Comparison of ENCODE assay signal across 11 cellular contexts in the genomic region with DNA sequence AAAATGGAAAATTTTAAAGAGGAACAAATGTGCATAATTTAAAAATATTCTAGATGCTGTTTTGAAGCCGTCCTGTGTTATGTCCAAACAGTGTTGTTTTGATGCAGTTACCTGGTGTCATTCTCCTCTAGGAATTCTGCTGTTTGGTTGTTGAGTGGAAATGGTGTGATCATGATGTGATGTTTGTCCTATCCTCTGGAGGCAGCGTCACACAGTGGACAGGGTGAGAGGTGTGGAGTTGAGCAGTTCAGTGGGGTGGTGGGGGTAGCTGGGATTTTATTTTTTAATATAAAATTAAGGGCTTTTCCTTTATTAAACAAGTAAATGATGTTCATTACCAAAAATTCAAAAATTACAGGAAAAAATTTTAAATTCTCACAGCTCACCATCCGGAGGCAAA. TPM values are rescaled to one million over a fixed set of nuclear protein-coding genes. Genes with fewer than 3 reads are reported as not detected.
A peak's percentile ranks its signal among the peaks of the same experiment; 100 is the strongest.
DNase-seq lines count a peak whose midpoint lies in the region; ATAC-seq and TF ChIP-seq lines count a peak whose summit lies in the region.
"Had no signal": no experiment of that assay in that cellular context is flagged by ENCODE, and none has a peak within 500 bp of the region (broad histone marks: within the 10 kb centered on the region; RNA-seq: fewer than 3 reads in every experiment).

No MANE protein-coding gene starts in this region.

- DNase-seq in NCI-H748 (lab: John Stamatoyannopoulos, UW; ENCODE audit: unreplicated experiment) (peak; percentile 14), NCI-H748 treated with DMSO at 0.1 percent for 48 hours (lab: John Stamatoyannopoulos, UW) (no peak), NCI-H69 (lab: John Stamatoyannopoulos, UW) (peak; percentile 75), epithelial cell of proximal tubule (ENCODE audit: low read depth) (no peak), thoracic aorta (ENCODE audit: low spot score) (no peak), NCI-H510A treated with DMSO at 0.1 percent for 48 hours (lab: John Stamatoyannopoulos, UW) (no peak)
- DNase-seq in activated CD8-positive, alpha-beta memory T cell treated with anti-CD3 and anti-CD28 coated beads, Interleukin-2, amount 50 U/mL, for 48 hours, result no peak
- DNase-seq in stimulated activated naive CD4-positive, alpha-beta T cell treated with Interleukin-2 at 50 U/mL for 16 hours (lab: John Stamatoyannopoulos, UW), result no peak
- DNase-seq: activated CD4-positive, alpha-beta T cell treated with anti-CD3 and anti-CD28 coated beads for 48 hours; amniotic stem cell; naive B cell had no signal

- H3K4me3 ChIP-seq in epithelial cell of proximal tubule (ENCODE audit: low read depth, low read length) (no peak overlapping the region), thoracic aorta (peak overlapping the region; percentile 13)

- ATAC-seq in thoracic aorta (ENCODE audit: insufficient number of reproducible peaks, low FRiP score, low read depth), result no peak

- H3K36me3 ChIP-seq in thoracic aorta, result no peaks in the 10 kb centered on the region

- peak overlapping the region; percentile 77 to 86 for H3K27ac ChIP-seq in thoracic aorta

- no peaks in the 10 kb centered on the region for H3K27me3 ChIP-seq in thoracic aorta (replicated peaks; ENCODE audit: insufficient read depth)

- TF ChIP-seq CTCF in epithelial cell of proximal tubule (conservative IDR thresholded peaks at IDR 0.05; ENCODE audit: low read depth, low read length) (peak; percentile 56), thoracic aorta (IDR thresholded peaks at IDR 0.05) (no peak)

- peaks cover 65 to 96% of the 10 kb centered on the region in 2 donors for H3K4me1 ChIP-seq in thoracic aorta (ENCODE audit: control insufficient read depth in 1 of 2, low read depth in 2 of 2)

- no peaks in the 10 kb centered on the region for H3K9me3 ChIP-seq in thoracic aorta

RNA-seq across cellular contexts. Expression of a gene that starts 31.2 kb away (rescaled TPM):
- total RNA-seq in epithelial cell of proximal tubule (under 0.01 TPM in 1 of 2 replicates, not detected in the other), thoracic aorta (10 to 100 TPM; 37.9 to 44.8 TPM)

Comparison
In these comparisons a context has a peak if more than half of its experiments do, and no peak if none do; other contexts are left out.
1. DNase-seq: peak in NCI-H748 (single experiment) and NCI-H69 (single experiment); none in NCI-H748 treated with DMSO at 0.1 percent for 48 hours (single experiment), epithelial cell of proximal tubule (single experiment), thoracic aorta (single experiment), activated CD8-positive, alpha-beta memory T cell treated with anti-CD3 and anti-CD28 coated beads, Interleukin-2, amount 50 U/mL, for 48 hours (single experiment), stimulated activated naive CD4-positive, alpha-beta T cell treated with Interleukin-2 at 50 U/mL for 16 hours (single experiment) and NCI-H510A treated with DMSO at 0.1 percent for 48 hours (single experiment).
2. RNA of a gene that starts 31.2 kb away (total RNA-seq): 37.9 to 44.8 TPM in thoracic aorta; under 0.01 TPM in epithelial cell of proximal tubule; every median in the first group is over 10 times any median in the second.